Comparison of ENCODE assay signal across 8 cellular contexts in the genomic region with DNA sequence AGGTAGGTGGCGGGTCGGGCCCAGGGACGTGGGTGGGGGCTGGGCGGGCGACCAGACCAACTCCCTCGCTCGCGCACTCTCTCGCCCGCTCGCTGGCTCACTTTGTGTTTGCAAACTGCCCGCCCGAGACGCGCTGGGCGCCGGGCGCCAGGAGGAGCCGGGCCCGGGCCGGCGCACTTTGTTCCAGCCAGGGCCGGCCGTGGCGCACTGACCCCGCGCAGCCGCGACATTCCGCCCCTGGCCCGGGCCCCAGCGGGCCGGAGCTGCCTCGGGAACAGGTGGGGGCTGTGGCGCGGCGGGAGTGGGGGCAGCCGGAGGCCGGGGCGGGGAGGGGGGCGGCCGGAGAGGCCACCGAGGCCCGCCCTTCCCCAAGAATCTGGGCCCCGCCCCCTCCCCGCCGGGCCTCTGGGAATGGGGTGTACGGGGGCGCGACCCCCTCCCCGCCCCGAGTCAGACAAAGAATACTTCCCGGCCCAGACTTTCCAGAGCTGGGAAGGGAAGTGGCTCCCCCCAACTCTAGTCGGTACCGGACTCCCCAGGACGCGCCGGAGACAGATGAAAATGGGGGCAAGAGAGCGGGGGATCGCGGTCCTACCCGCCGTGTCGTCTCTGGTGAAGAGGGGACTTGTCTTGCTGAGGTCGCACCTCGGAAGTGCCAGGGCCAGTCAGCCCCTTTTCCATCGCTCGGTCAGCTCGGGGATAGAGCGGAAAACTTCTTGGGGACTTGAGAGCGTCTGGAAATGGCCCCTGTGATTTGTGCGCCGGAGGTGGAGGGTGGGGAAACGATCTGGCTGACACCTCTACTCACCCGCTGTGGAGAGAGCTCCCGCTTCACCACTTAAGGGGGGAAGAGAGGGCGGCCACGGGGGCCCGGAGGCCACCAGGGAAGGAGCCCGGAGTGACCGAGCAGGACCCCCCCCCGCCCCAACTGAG. TPM values are rescaled to one million over a fixed set of nuclear protein-coding genes. Genes with fewer than 3 reads are reported as not detected.
DNase-seq lines count a peak whose midpoint lies in the region; ATAC-seq, FAIRE-seq and TF ChIP-seq lines count a peak whose summit lies in the region.

No MANE protein-coding gene starts in this region.

- H4K20me1 ChIP-seq in osteoblast (ENCODE audit: insufficient read depth, low read length), result peaks cover 38% of the 10 kb centered on the region

- peak overlapping the region; percentile 93 to 98 for H3K4me3 ChIP-seq in gastroesophageal sphincter
- peak overlapping the region; percentile 81 for H3K4me3 ChIP-seq in osteoblast (ENCODE audit: insufficient read depth, low read length)

- TF ChIP-seq EP300 in gastroesophageal sphincter (IDR thresholded peaks at IDR 0.05), result no peak

- peak; percentile 39 for DNase-seq in DMS79 treated with DMSO at 0.1 percent for 48 hours (lab: John Stamatoyannopoulos, UW)
- no peak for DNase-seq in DMS79 (lab: John Stamatoyannopoulos, UW)
- DNase-seq in H54 (ENCODE audit: insufficient read length, low spot score), result peak; percentile 63
- DNase-seq in M059J (ENCODE audit: low read depth), result peak; percentile 58
- no peak for DNase-seq in activated T-helper 1 cell treated with anti-CD3 and anti-CD28 coated beads, Interleukin-12 subunit alpha, Interleukin-12 subunit beta, Interleukin-2, Interleukin-4 antibody, amounts not matched to agents 30 ng/mL and 10 ng/mL and 1 ng/mL, durations not matched to agents 14 hours and 24 hours and 36 hours (ENCODE audit: low spot score)
- peak; percentile 96 for DNase-seq in osteoblast (ENCODE audit: insufficient read length, low spot score, missing footprints)

- peaks cover 8% of the 10 kb centered on the region for H3K36me3 Mint-ChIP-seq in activated T-helper 1 cell treated with anti-CD3 and anti-CD28 coated beads, Interleukin-12 subunit alpha, Interleukin-12 subunit beta, Interleukin-2, Interleukin-4 antibody, amounts not matched to agents 30 ng/mL and 10 ng/mL and 1 ng/mL, durations not matched to agents 14 hours and 24 hours and 36 hours (ENCODE audit: low read depth)

- H3K4me3 Mint-ChIP-seq in activated T-helper 1 cell treated with anti-CD3 and anti-CD28 coated beads, Interleukin-12 subunit alpha, Interleukin-12 subunit beta, Interleukin-2, Interleukin-4 antibody, amounts not matched to agents 30 ng/mL and 10 ng/mL and 1 ng/mL, durations not matched to agents 14 hours and 24 hours and 36 hours, result peak overlapping the region; percentile 88

- H3K27ac Mint-ChIP-seq in activated T-helper 1 cell treated with anti-CD3 and anti-CD28 coated beads, Interleukin-12 subunit alpha, Interleukin-12 subunit beta, Interleukin-2, Interleukin-4 antibody, amounts not matched to agents 30 ng/mL and 10 ng/mL and 1 ng/mL, durations not matched to agents 14 hours and 24 hours and 36 hours, result peak overlapping the region; percentile 24

- intact Hi-C loops in activated T-helper 1 cell treated with anti-CD3 and anti-CD28 coated beads, Interleukin-12 subunit alpha, Interleukin-12 subunit beta, Interleukin-2, Interleukin-4 antibody, amounts not matched to agents 30 ng/mL and 10 ng/mL and 1 ng/mL, durations not matched to agents 14 hours and 24 hours and 36 hours (cut with micrococcal nuclease), result loop anchor here (1.0 to 5.0 kb wide), 8 partner anchors 14 to 475 kb away; a partner anchor contains a TSS

- TF ChIP-seq CTCF in gastroesophageal sphincter (IDR thresholded peaks at IDR 0.05) (no peak), osteoblast (IDR thresholded peaks at IDR 0.05; ENCODE audit: extremely low read depth, low read depth, low read length) (no peak)

- ATAC-seq in gastroesophageal sphincter, result peak; percentile 19
- no peak for ATAC-seq in GM21390 (IDR thresholded peaks at IDR 0.05; ENCODE audit: unreplicated experiment)

- H3K4me1 ChIP-seq in gastroesophageal sphincter (peaks cover 0 to 60% (median 22%) of the 10 kb centered on the region in 3 donors), osteoblast (ENCODE audit: insufficient read depth, low read length) (peaks cover 16% of the 10 kb centered on the region)

- peak overlapping the region; percentile 90 for H3K4me2 ChIP-seq in osteoblast (ENCODE audit: insufficient read depth, low read length)

- peak overlapping the region; percentile 85 for H2AFZ ChIP-seq in osteoblast (ENCODE audit: low read length)

- H3K36me3 ChIP-seq in gastroesophageal sphincter (peaks cover 0 to 17% of the 10 kb centered on the region in 2 donors), osteoblast (ENCODE audit: insufficient read depth, low read length) (peaks cover 5% of the 10 kb centered on the region)

- H3K79me2 ChIP-seq in osteoblast (ENCODE audit: insufficient read depth, low read length), result peaks cover 24% of the 10 kb centered on the region

- H3K9me3 Mint-ChIP-seq in activated T-helper 1 cell treated with anti-CD3 and anti-CD28 coated beads, Interleukin-12 subunit alpha, Interleukin-12 subunit beta, Interleukin-2, Interleukin-4 antibody, amounts not matched to agents 30 ng/mL and 10 ng/mL and 1 ng/mL, durations not matched to agents 14 hours and 24 hours and 36 hours, result no peaks in the 10 kb centered on the region

- peaks cover 37% of the 10 kb centered on the region for H3K27me3 Mint-ChIP-seq in activated T-helper 1 cell treated with anti-CD3 and anti-CD28 coated beads, Interleukin-12 subunit alpha, Interleukin-12 subunit beta, Interleukin-2, Interleukin-4 antibody, amounts not matched to agents 30 ng/mL and 10 ng/mL and 1 ng/mL, durations not matched to agents 14 hours and 24 hours and 36 hours (ENCODE audit: insufficient read depth)

- WGBS in gastroesophageal sphincter (ENCODE audit: low coverage in 1 of 2), 2 donors, result no CpG with 5 or more reads among the region's 82 CpGs

- H3K27me3 ChIP-seq in gastroesophageal sphincter (no peaks in the 10 kb centered on the region), osteoblast (ENCODE audit: insufficient read depth, low read length) (peaks cover 9% of the 10 kb centered on the region)

- TF ChIP-seq POLR2A in H54 (IDR thresholded peaks at IDR 0.05; ENCODE audit: low read depth, low read length) (no peak), gastroesophageal sphincter (IDR thresholded peaks at IDR 0.05) (peak in 1 of 2 donors; percentile 8)

- H3K27ac ChIP-seq in gastroesophageal sphincter, result peak overlapping the region; percentile 47 to 95 (median 89)
- H3K27ac ChIP-seq in osteoblast (ENCODE audit: low read depth, low read length), result no peak overlapping the region

- peaks cover 41% of the 10 kb centered on the region for H3K4me1 Mint-ChIP-seq in activated T-helper 1 cell treated with anti-CD3 and anti-CD28 coated beads, Interleukin-12 subunit alpha, Interleukin-12 subunit beta, Interleukin-2, Interleukin-4 antibody, amounts not matched to agents 30 ng/mL and 10 ng/mL and 1 ng/mL, durations not matched to agents 14 hours and 24 hours and 36 hours (ENCODE audit: low read depth)

- H3K9me3 ChIP-seq in gastroesophageal sphincter, result no peaks in the 10 kb centered on the region
- no peaks in the 10 kb centered on the region for H3K9me3 ChIP-seq in osteoblast (ENCODE audit: low read depth, low read length)

- no peak for FAIRE-seq in H54 (lab: Jason Lieb, UNC)

RNA-seq across cellular contexts. Expression of a gene that starts 1.0 kb away (rescaled TPM):
- 6.5 and 11.6 TPM in 2 replicates for total RNA-seq in M059J (2014; rRNA removed; shearing (Covaris generic))
- total RNA-seq in activated T-helper 1 cell treated with anti-CD3 and anti-CD28 coated beads, Interleukin-12 subunit alpha, Interleukin-12 subunit beta, Interleukin-2, Interleukin-4 antibody, amounts not matched to agents 30 ng/mL and 10 ng/mL and 1 ng/mL, durations not matched to agents 14 hours and 24 hours and 36 hours, result 21.6 and 24.0 TPM in 2 replicates
- total RNA-seq in gastroesophageal sphincter (10 to 100 TPM in 2 of 4 donors, 1 to 10 TPM in 2; 8.2 to 25.8 (median 11.7) TPM), osteoblast (2.9 and 3.3 TPM in 2 replicates)

Comparison
In these comparisons a context has a peak if more than half of its experiments do, and no peak if none do; other contexts are left out.
1. DNase-seq: peak in DMS79 treated with DMSO at 0.1 percent for 48 hours (single experiment), H54 (single experiment), M059J (single experiment) and osteoblast (single experiment); none in DMS79 (single experiment) and activated T-helper 1 cell treated with anti-CD3 and anti-CD28 coated beads, Interleukin-12 subunit alpha, Interleukin-12 subunit beta, Interleukin-2, Interleukin-4 antibody, amounts not matched to agents 30 ng/mL and 10 ng/mL and 1 ng/mL, durations not matched to agents 14 hours and 24 hours and 36 hours (single experiment).